In genomic region chr1:23194119-23194984, GRCh38 we compare ENCODE assay signal across 15 cellular contexts. TPM values are rescaled to one million over a fixed set of nuclear protein-coding genes. Genes with fewer than 3 reads are reported as not detected.
DNase-seq lines count a peak whose midpoint lies in the region; ATAC-seq, FAIRE-seq and TF ChIP-seq lines count a peak whose summit lies in the region.
"Had no signal": no experiment of that assay in that cellular context is flagged by ENCODE, and none has a peak within 500 bp of the region (broad histone marks: within the 10 kb centered on the region; RNA-seq: fewer than 3 reads in every experiment).

No MANE protein-coding gene starts in this region.

- H3K36me3 Mint-ChIP-seq in activated T-cell treated with anti-CD3 and anti-CD28 coated beads, Interleukin-2, amount 50 U/mL, for 4 hours (ENCODE audit: insufficient read depth) = no peaks in the 10 kb centered on the region
- H3K36me3 Mint-ChIP-seq: activated naive CD8-positive, alpha-beta T cell treated with anti-CD3 and anti-CD28 coated beads, Interleukin-2, amount 10 ng/mL, durations not matched to agents 7 days and 5 days had no signal

- H3K27me3 ChIP-seq in keratinocyte (ENCODE audit: control insufficient read depth, extremely low read depth, insufficient read depth, low read length) (no peaks in the 10 kb centered on the region), BE2C (no peaks in the 10 kb centered on the region)

- DNase-seq in AG08396 (ENCODE audit: low spot score) (peak; percentile 71), LHCN-M2 (ENCODE audit: low read depth) (peak; percentile 95), astrocyte of the cerebellum (ENCODE audit: low read depth) (peak; percentile 85), keratinocyte (ENCODE audit: low read depth, low spot score) (no peak), BE2C (no peak), NCI-H1694 (lab: John Stamatoyannopoulos, UW) (no peak)
- DNase-seq in activated T-cell treated with anti-CD3 and anti-CD28 coated beads, Interleukin-2, amount 50 U/mL, for 4 hours = no peak
- DNase-seq: activated CD4-positive, alpha-beta T cell treated with anti-CD3 and anti-CD28 coated beads for 36 hours; activated naive CD8-positive, alpha-beta T cell treated with anti-CD3 and anti-CD28 coated beads, Interleukin-2, amount 10 ng/mL, durations not matched to agents 7 days and 5 days; foreskin melanocyte; NCI-H1105 had no signal

- in situ Hi-C loops in astrocyte of the cerebellum (cut with HindIII; ENCODE audit: low sequenced_read_pairs) = no loop called here

- no peaks in the 10 kb centered on the region for H3K9me1 ChIP-seq in keratinocyte (ENCODE audit: control insufficient read depth, extremely low read depth, insufficient read depth, low read length)

- H4K20me1 ChIP-seq in keratinocyte (ENCODE audit: control insufficient read depth, extremely low read depth, insufficient read depth, low read length) = no peaks in the 10 kb centered on the region

- peak overlapping the region; percentile 30 for H3K4me2 ChIP-seq in keratinocyte (ENCODE audit: control insufficient read depth, extremely low read depth, insufficient read depth, low read depth, low read length)

- no peak overlapping the region for H3K4me3 ChIP-seq in astrocyte of the cerebellum (ENCODE audit: low read depth, low read length)
- H3K4me3 ChIP-seq in keratinocyte (ENCODE audit: control insufficient read depth in 2 of 3, extremely low read depth in 1 of 3, insufficient read depth in 2 of 3, low read depth in 1 of 3, low read length in 3 of 3) = no peak overlapping the region
- no peak overlapping the region for H3K4me3 ChIP-seq in BE2C (ENCODE audit: low read depth, low read length)

- ATAC-seq in HG03457 (IDR thresholded peaks at IDR 0.05; ENCODE audit: unreplicated experiment) = no peak
- ATAC-seq in activated T-cell treated with anti-CD3 and anti-CD28 coated beads, Interleukin-2, amount 50 U/mL, for 4 hours = no peak
- ATAC-seq: activated CD4-positive, alpha-beta T cell treated with anti-CD3 and anti-CD28 coated beads for 36 hours had no signal

- no peak overlapping the region for H2AFZ ChIP-seq in keratinocyte (ENCODE audit: control insufficient read depth, low read length)

- H3K9me3 ChIP-seq in keratinocyte (ENCODE audit: control insufficient read depth, low read depth, low read length) (no peaks in the 10 kb centered on the region), BE2C (no peaks in the 10 kb centered on the region)

- no peaks in the 10 kb centered on the region for H3K79me2 ChIP-seq in keratinocyte (ENCODE audit: control insufficient read depth, insufficient read depth, low read length)

- no peaks in the 10 kb centered on the region for H3K9me3 Mint-ChIP-seq in activated T-cell treated with anti-CD3 and anti-CD28 coated beads, Interleukin-2, amount 50 U/mL, for 4 hours
- H3K9me3 Mint-ChIP-seq: activated naive CD8-positive, alpha-beta T cell treated with anti-CD3 and anti-CD28 coated beads, Interleukin-2, amount 10 ng/mL, durations not matched to agents 7 days and 5 days; stimulated activated naive CD8-positive, alpha-beta T cell treated with anti-CD3 and anti-CD28 coated beads, Interleukin-15, Interleukin-2, amounts not matched to agents 100 ng/mL and 50 ng/mL, for 24 hours had no signal

- H3K4me3 Mint-ChIP-seq in activated T-cell treated with anti-CD3 and anti-CD28 coated beads, Interleukin-2, amount 50 U/mL, for 4 hours = no peak overlapping the region
- H3K4me3 Mint-ChIP-seq: activated CD4-positive, alpha-beta T cell treated with anti-CD3 and anti-CD28 coated beads for 36 hours; activated naive CD8-positive, alpha-beta T cell treated with anti-CD3 and anti-CD28 coated beads, Interleukin-2, amount 10 ng/mL, durations not matched to agents 7 days and 5 days; stimulated activated naive CD8-positive, alpha-beta T cell treated with anti-CD3 and anti-CD28 coated beads, Interleukin-15, Interleukin-2, amounts not matched to agents 100 ng/mL and 50 ng/mL, for 24 hours had no signal

- peak overlapping the region; percentile 74 for H3K27ac ChIP-seq in keratinocyte (ENCODE audit: control insufficient read depth, insufficient read depth, low read length)
- H3K27ac ChIP-seq: C4-2B had no signal

- peaks cover 8% of the 10 kb centered on the region for H3K27me3 Mint-ChIP-seq in activated T-cell treated with anti-CD3 and anti-CD28 coated beads, Interleukin-2, amount 50 U/mL, for 4 hours (ENCODE audit: low read depth)

- no peaks in the 10 kb centered on the region for H3K36me3 ChIP-seq in keratinocyte (ENCODE audit: control insufficient read depth in 2 of 2, extremely low read depth in 1 of 2, insufficient read depth in 2 of 2, low read length in 2 of 2)
- H3K36me3 ChIP-seq in BE2C = no peaks in the 10 kb centered on the region

- no peaks in the 10 kb centered on the region for H3K4me1 Mint-ChIP-seq in activated T-cell treated with anti-CD3 and anti-CD28 coated beads, Interleukin-2, amount 50 U/mL, for 4 hours (ENCODE audit: low read depth)
- H3K4me1 Mint-ChIP-seq: activated CD4-positive, alpha-beta T cell treated with anti-CD3 and anti-CD28 coated beads for 36 hours; activated naive CD8-positive, alpha-beta T cell treated with anti-CD3 and anti-CD28 coated beads, Interleukin-2, amount 10 ng/mL, durations not matched to agents 7 days and 5 days had no signal

- dilution Hi-C loops in keratinocyte (cut with MboI; ENCODE audit: extremely low pct_ligation_motif_present, low sequenced_read_pairs) = no loop called here

- FAIRE-seq in keratinocyte (lab: Jason Lieb, UNC) = peak; percentile 58

- peaks cover 41% of the 10 kb centered on the region for H3K4me1 ChIP-seq in keratinocyte (ENCODE audit: control insufficient read depth, extremely low read depth, insufficient read depth, low read length)
- H3K4me1 ChIP-seq in BE2C = no peaks in the 10 kb centered on the region

- peak overlapping the region; percentile 34 for H3K9ac ChIP-seq in keratinocyte (ENCODE audit: control insufficient read depth, extremely low read depth, insufficient read depth, low read length)

- TF ChIP-seq CTCF in astrocyte of the cerebellum (IDR thresholded peaks at IDR 0.05; ENCODE audit: low read depth, low read length, missing control alignments) (no peak), keratinocyte (optimal IDR thresholded peaks at IDR 0.05 in 1 of 3, IDR thresholded peaks at IDR 0.05 in 1 of 3, conservative IDR thresholded peaks at IDR 0.05 in 1 of 3; ENCODE audit: extremely low read depth in 1 of 3, insufficient read depth in 2 of 3, low read length in 3 of 3) (no peak), BE2C (IDR thresholded peaks at IDR 0.05; ENCODE audit: low read depth, low read length) (no peak)

RNA-seq across cellular contexts. Expression of gene HTR1D, which starts 22.9 kb away (rescaled TPM):
- not detected in 2 replicates for total RNA-seq in LHCN-M2 (2014; rRNA removed)
- 0.38 TPM for polyA plus RNA-seq in LHCN-M2 (2012)
- 0.08 to 0.30 TPM (median 0.14 TPM) in 3 replicates for polyA plus RNA-seq in keratinocyte
- 0.15 TPM for polyA plus RNA-seq in keratinocyte (2011; ENCODE audit: low read depth)
- 0.12 and 0.13 TPM in 2 replicates for polyA plus RNA-seq in keratinocyte (2011; cell fraction: cytosol; rRNA removed)
- polyA plus RNA-seq in keratinocyte (2011; cell fraction: nucleus; rRNA removed) = 0.27 and 0.36 TPM in 2 replicates
- 0.10 and 0.31 TPM in 2 replicates for polyA plus RNA-seq in keratinocyte (2012; ENCODE audit: low replicate concordance)
- polyA minus RNA-seq in keratinocyte = 0.46 to 0.82 TPM (median 0.54 TPM) in 3 replicates
- polyA minus RNA-seq in keratinocyte (2011; cell fraction: cytosol; rRNA and poly(A)+ RNA removed) = not detected
- 0.21 and 0.23 TPM in 2 replicates for polyA minus RNA-seq in keratinocyte (2011; cell fraction: nucleus; rRNA and poly(A)+ RNA removed)
- not detected for total RNA-seq in activated T-cell treated with anti-CD3 and anti-CD28 coated beads, Interleukin-2, amount 50 U/mL, for 4 hours
- polyA plus RNA-seq in BE2C (2012; ENCODE audit: insufficient read depth, insufficient read length, low read depth) = not detected
- total RNA-seq: activated CD4-positive, alpha-beta T cell treated with anti-CD3 and anti-CD28 coated beads for 36 hours; activated naive CD8-positive, alpha-beta T cell treated with anti-CD3 and anti-CD28 coated beads, Interleukin-2, amount 10 ng/mL, durations not matched to agents 7 days and 5 days; mesenteric fat pad had no signal

RNA-seq across cellular contexts. Expression of gene LUZP1, which starts 25.7 kb away (rescaled TPM):
- 20.1 and 21.9 TPM in 2 replicates for total RNA-seq in LHCN-M2 (2014; rRNA removed)
- polyA plus RNA-seq in LHCN-M2 (2012) = 16.1 TPM
- polyA plus RNA-seq in keratinocyte = 46.1 to 52.8 TPM (median 52.5 TPM) in 3 replicates
- polyA plus RNA-seq in keratinocyte (2011; ENCODE audit: low read depth) = 102 TPM
- 31.4 and 40.6 TPM in 2 replicates for polyA plus RNA-seq in keratinocyte (2011; cell fraction: cytosol; rRNA removed)
- polyA plus RNA-seq in keratinocyte (2011; cell fraction: nucleus; rRNA removed) = 68.2 and 75.7 TPM in 2 replicates
- polyA plus RNA-seq in keratinocyte (2012; ENCODE audit: low replicate concordance) = 18.8 and 46.9 TPM in 2 replicates
- polyA minus RNA-seq in keratinocyte = 65.4 to 110 TPM (median 99.0 TPM) in 3 replicates
- polyA minus RNA-seq in keratinocyte (2011; cell fraction: cytosol; rRNA and poly(A)+ RNA removed) = 59.9 TPM
- polyA minus RNA-seq in keratinocyte (2011; cell fraction: nucleus; rRNA and poly(A)+ RNA removed) = 89.4 and 161 TPM in 2 replicates
- 10 to 100 TPM; 19.7 to 20.7 (median 20.1) TPM for total RNA-seq in activated T-cell treated with anti-CD3 and anti-CD28 coated beads, Interleukin-2, amount 50 U/mL, for 4 hours
- polyA plus RNA-seq in BE2C (2012; ENCODE audit: insufficient read depth, insufficient read length, low read depth) = 6.3 TPM

Comparison
In these comparisons a context has a peak if more than half of its experiments do, and no peak if none do; other contexts are left out.
1. DNase-seq: peak in AG08396 (single experiment), LHCN-M2 (single experiment) and astrocyte of the cerebellum (single experiment); none in keratinocyte (single experiment), activated T-cell treated with anti-CD3 and anti-CD28 coated beads, Interleukin-2, amount 50 U/mL, for 4 hours (single experiment), BE2C (single experiment) and NCI-H1694 (single experiment).